ENCODE assay signal across 8 cellular contexts in genomic region chr1:161389691-161390558, GRCh38. TPM values are rescaled to one million over a fixed set of nuclear protein-coding genes. Genes with fewer than 3 reads are reported as not detected.
A peak's percentile ranks its signal among the peaks of the same experiment; 100 is the strongest.
DNase-seq lines count a peak whose midpoint lies in the region; ATAC-seq and TF ChIP-seq lines count a peak whose summit lies in the region.

No MANE protein-coding gene starts in this region.

- CTCF ChIA-PET in activated naive CD4-positive, alpha-beta T cell treated with anti-CD3 and anti-CD28 coated beads for 36 hours (lab: Charles Lee) = interaction anchor here (0.6 to 1.8 kb wide), 2 partner anchors 8 to 228 kb away, joined by 3 to 8 read pairs; no protein-coding TSS in a partner anchor

- WGBS in gastroesophageal sphincter (ENCODE audit: low coverage in 1 of 2), 2 donors = 0% methylated on average over 3 to 26 of the region's 79 CpGs

- peaks cover 50% of the 10 kb centered on the region for H3K4me1 Mint-ChIP-seq in activated naive CD4-positive, alpha-beta T cell treated with anti-CD3 and anti-CD28 coated beads for 36 hours (ENCODE audit: low read depth)

- H3K27me3 Mint-ChIP-seq in activated naive CD4-positive, alpha-beta T cell treated with anti-CD3 and anti-CD28 coated beads for 36 hours (ENCODE audit: low read depth) = no peaks in the 10 kb centered on the region

- H3K4me3 ChIP-seq in GM06990 (replicated peaks; ENCODE audit: low read depth, low read length) (peak overlapping the region; percentile 83), NB4 (ENCODE audit: low read depth, low read length) (peak overlapping the region; percentile 69), gastroesophageal sphincter (peak overlapping the region; percentile 42 to 54)

- TF ChIP-seq POLR2A in NB4 (IDR thresholded peaks at IDR 0.05; ENCODE audit: extremely low read depth, insufficient read length) (peak; percentile 79), gastroesophageal sphincter (IDR thresholded peaks at IDR 0.05) (peak; percentile 86 to 88)

- H3K36me3 ChIP-seq in GM06990 (ENCODE audit: control insufficient read depth, insufficient read depth, low read length) (no peaks in the 10 kb centered on the region), gastroesophageal sphincter (no peaks in the 10 kb centered on the region)

- H3K27me3 ChIP-seq in GM06990 (replicated peaks; ENCODE audit: control insufficient read depth, insufficient read depth, low read length) (no peaks in the 10 kb centered on the region), gastroesophageal sphincter (no peaks in the 10 kb centered on the region)

- peak; percentile 90 for TF ChIP-seq EP300 in gastroesophageal sphincter (IDR thresholded peaks at IDR 0.05)

- H3K36me3 Mint-ChIP-seq in activated naive CD4-positive, alpha-beta T cell treated with anti-CD3 and anti-CD28 coated beads for 36 hours (ENCODE audit: low read depth) = peaks cover 10% of the 10 kb centered on the region

- H3K4me1 ChIP-seq in gastroesophageal sphincter = peaks cover 0 to 17% (median 0%) of the 10 kb centered on the region in 3 donors

- intact Hi-C loops in activated naive CD4-positive, alpha-beta T cell treated with anti-CD3 and anti-CD28 coated beads for 36 hours (cut with micrococcal nuclease) = loop anchor here (1.0 to 10.0 kb wide), 4 partner anchors 9 to 355 kb away; partner anchors contain the start of genes ARHGAP30 and DUSP12

- peak overlapping the region; percentile 96 for H3K4me3 Mint-ChIP-seq in activated naive CD4-positive, alpha-beta T cell treated with anti-CD3 and anti-CD28 coated beads for 36 hours

- TF ChIP-seq CTCF in GM06990 (IDR thresholded peaks at IDR 0.05; ENCODE audit: insufficient read depth, low read length, poor library complexity, severe bottlenecking) (no peak), NB4 (IDR thresholded peaks at IDR 0.05; ENCODE audit: low read depth, low read length) (no peak), gastroesophageal sphincter (IDR thresholded peaks at IDR 0.05) (no peak)

- peak; percentile 87 for DNase-seq in GM06990 (ENCODE audit: extremely low read depth, insufficient read length)
- peak; percentile 93 for DNase-seq in NB4 (ENCODE audit: low read depth)
- DNase-seq in SK-MEL-5 (ENCODE audit: low read depth, low spot score) = peak; percentile 97
- peak; percentile 97 for DNase-seq in activated naive CD4-positive, alpha-beta T cell treated with anti-CD3 and anti-CD28 coated beads for 36 hours
- DNase-seq in non-pigmented ciliary epithelial cell (ENCODE audit: low read depth) = peak; percentile 93
- DNase-seq in substantia nigra (lab: John Stamatoyannopoulos, UW) = peak; percentile 85 to 100 (median 97)

- H3K27ac Mint-ChIP-seq in activated naive CD4-positive, alpha-beta T cell treated with anti-CD3 and anti-CD28 coated beads for 36 hours = peak overlapping the region; percentile 95

- H3K9me3 ChIP-seq in gastroesophageal sphincter = no peaks in the 10 kb centered on the region

- in situ Hi-C loops in SK-MEL-5 (cut with HindIII; ENCODE audit: low pct_unique_long_range_greater_than_20kb, low sequenced_read_pairs) = loop anchor here (25.0 kb wide), 1 partner anchor 178 kb away; the partner anchor contains the start of genes APOA2, FCER1G and NDUFS2

- ATAC-seq in HG02571 (IDR thresholded peaks at IDR 0.05; ENCODE audit: unreplicated experiment) = peak; percentile 73
- peak; percentile 96 for ATAC-seq in gastroesophageal sphincter

- no peaks in the 10 kb centered on the region for H3K9me3 Mint-ChIP-seq in activated naive CD4-positive, alpha-beta T cell treated with anti-CD3 and anti-CD28 coated beads for 36 hours

- H3K27ac ChIP-seq in gastroesophageal sphincter (peak overlapping the region; percentile 72 to 96 (median 90)), substantia nigra (ENCODE audit: low read depth, low read length, poor library complexity, severe bottlenecking) (peak overlapping the region; percentile 94)

RNA-seq across cellular contexts. Expression of gene CFAP126, which starts 22.2 kb away (rescaled TPM):
- total RNA-seq in SK-MEL-5 (2014; rRNA removed; shearing (Covaris generic)) = not detected in 2 replicates
- polyA plus RNA-seq in SK-MEL-5 (2015; cell fraction: cytosol; rRNA removed) = not detected in 2 replicates
- not detected in 2 replicates for polyA plus RNA-seq in SK-MEL-5 (2015; cell fraction: nucleus; rRNA removed)
- total RNA-seq in activated naive CD4-positive, alpha-beta T cell treated with anti-CD3 and anti-CD28 coated beads for 36 hours = not detected
- total RNA-seq in gastroesophageal sphincter = not detected

Comparison
In these comparisons a context has a peak if more than half of its experiments do, and no peak if none do; other contexts are left out.
1. Peak in every context shown above with its lines: DNase-seq, ATAC-seq, H3K4me3 ChIP-seq and H3K27ac ChIP-seq.